Comparison of ENCODE assay signal across 1 cellular context in genomic region chr17:83051423-83052240, GRCh38.
TF ChIP-seq lines count a peak whose summit lies in the region.

No MANE protein-coding gene starts in this region.

TF ChIP-seq in HepG2, 621 proteins besides CTCF, POLR2A, EP300 and RAD21 (continued from another document and continues in another):
- TF ChIP-seq CREB1 (IDR thresholded peaks at IDR 0.05) (peak; percentile 56), CREB1 (CRISPR knock-in tag; IDR thresholded peaks at IDR 0.05) (no peak), SRF (IDR thresholded peaks at IDR 0.05; ENCODE audit: low read depth, low read length) (no peak), GPN1 (CRISPR knock-in tag; IDR thresholded peaks at IDR 0.05; ENCODE audit: borderline replicate concordance) (no peak), SIN3B (IDR thresholded peaks at IDR 0.05; ENCODE audit: low read length) (no peak), ZSCAN30 (CRISPR knock-in tag; IDR thresholded peaks at IDR 0.05) (no peak), PCBP1 (IDR thresholded peaks at IDR 0.05; ENCODE audit: borderline replicate concordance, low read depth, low read length) (no peak), ZBTB37 (CRISPR knock-in tag; IDR thresholded peaks at IDR 0.05) (no peak), GABPA (IDR thresholded peaks at IDR 0.05; ENCODE audit: low read depth, low read length) (no peak), GABPA (CRISPR knock-in tag; IDR thresholded peaks at IDR 0.05; ENCODE audit: low read depth) (no peak; the same call in 1 of the 2 replicates), GZF1 (CRISPR knock-in tag; IDR thresholded peaks at IDR 0.05) (peak; percentile 75; the same call in 1 of the 2 replicates), KIAA2018 (CRISPR knock-in tag; IDR thresholded peaks at IDR 0.05; ENCODE audit: borderline replicate concordance) (no peak), RBAK (CRISPR knock-in tag; IDR thresholded peaks at IDR 0.05) (no peak), ZUFSP (CRISPR knock-in tag; IDR thresholded peaks at IDR 0.05; ENCODE audit: borderline replicate concordance) (no peak), MLXIP (CRISPR knock-in tag; IDR thresholded peaks at IDR 0.05; ENCODE audit: borderline replicate concordance) (no peak), CAMTA2 (CRISPR knock-in tag; IDR thresholded peaks at IDR 0.05; ENCODE audit: borderline replicate concordance) (peak; percentile 97; the same call in 1 of the 2 replicates), SOX13 (IDR thresholded peaks at IDR 0.05) (no peak), SOX13 (CRISPR knock-in tag; conservative IDR thresholded peaks at IDR 0.05 in 1 of 2, IDR thresholded peaks at IDR 0.05 in 1 of 2) (peak in 1 of 2 experiments; percentile 58; a peak in 2 of 4 replicates), ZHX2 (IDR thresholded peaks at IDR 0.05; ENCODE audit: low read depth) (no peak), ZHX2 (CRISPR knock-in tag; IDR thresholded peaks at IDR 0.05; ENCODE audit: borderline replicate concordance) (peak; percentile 84; the same call in 1 of the 2 replicates), ZNF317 (CRISPR knock-in tag; IDR thresholded peaks at IDR 0.05) (no peak), ZNF34 (CRISPR knock-in tag; IDR thresholded peaks at IDR 0.05; ENCODE audit: borderline replicate concordance) (peak; percentile 60; the same call in 1 of the 2 replicates), PBX2 (CRISPR knock-in tag; IDR thresholded peaks at IDR 0.05) (peak; percentile 69), SMC3 (IDR thresholded peaks at IDR 0.05; ENCODE audit: low read length) (no peak), ZNF253 (CRISPR knock-in tag; IDR thresholded peaks at IDR 0.05; ENCODE audit: borderline replicate concordance) (no peak), MTA1 (CRISPR knock-in tag; IDR thresholded peaks at IDR 0.05; ENCODE audit: borderline replicate concordance) (peak; percentile 67), HNRNPH1 (optimal IDR thresholded peaks at IDR 0.05; ENCODE audit: low read depth, low read length) (no peak), ZBTB3 (CRISPR knock-in tag; IDR thresholded peaks at IDR 0.05; ENCODE audit: borderline replicate concordance, low read depth) (0 out of 2 replicates have a peak, but pooled peaks have one; percentile 80), RFXAP (CRISPR knock-in tag; IDR thresholded peaks at IDR 0.05; ENCODE audit: borderline replicate concordance) (peak; percentile 24), ELF3 (CRISPR knock-in tag; IDR thresholded peaks at IDR 0.05) (peak; percentile 84), MEIS2 (CRISPR knock-in tag; IDR thresholded peaks at IDR 0.05) (peak; percentile 78; the same call in 1 of the 2 replicates), ISL2 (CRISPR knock-in tag; IDR thresholded peaks at IDR 0.05) (peak; percentile 81), ZNF564 (CRISPR knock-in tag; IDR thresholded peaks at IDR 0.05) (peak; percentile 88; the same call in 1 of the 2 replicates), LCORL (IDR thresholded peaks at IDR 0.05) (no peak), LCORL (CRISPR knock-in tag; IDR thresholded peaks at IDR 0.05) (peak; percentile 84), ATF4 (CRISPR knock-in tag; IDR thresholded peaks at IDR 0.05) (peak in 1 of 2 experiments; percentile 51; a peak in 1 of 4 replicates), HMGA1 (CRISPR knock-in tag; conservative IDR thresholded peaks at IDR 0.05) (no peak)
